In genomic region chr18:63534615-63535014, GRCh38 we compare ENCODE assay signal across 16 cellular contexts. TPM values are rescaled to one million over a fixed set of nuclear protein-coding genes. Genes with fewer than 3 reads are reported as not detected.
A peak's percentile ranks its signal among the peaks of the same experiment; 100 is the strongest.
DNase-seq lines count a peak whose midpoint lies in the region; ATAC-seq and TF ChIP-seq lines count a peak whose summit lies in the region.
"Had no signal": no experiment of that assay in that cellular context is flagged by ENCODE, and none has a peak within 500 bp of the region (broad histone marks: within the 10 kb centered on the region; RNA-seq: fewer than 3 reads in every experiment).

No MANE protein-coding gene starts in this region.

- TF ChIP-seq POLR2A in testis (IDR thresholded peaks at IDR 0.05): no peak

- H3K4me1 ChIP-seq in OCI-LY3 (ENCODE audit: low read length) (peaks cover 4% of the 10 kb centered on the region; the same call in 1 of the 2 replicates), osteoblast (ENCODE audit: insufficient read depth, low read length) (no peaks in the 10 kb centered on the region), testis (no peaks in the 10 kb centered on the region)
- H3K4me1 ChIP-seq: pancreas, stomach had no signal

- H3K9me3 ChIP-seq in OCI-LY3 (ENCODE audit: insufficient read depth, low read length) (no peaks in the 10 kb centered on the region), osteoblast (ENCODE audit: low read depth, low read length) (no peaks in the 10 kb centered on the region), testis (no peaks in the 10 kb centered on the region)
- H3K9me3 ChIP-seq: pancreas, stomach had no signal

- H3K27me3 ChIP-seq in OCI-LY3 (ENCODE audit: low read depth, low read length): peaks cover 2% of the 10 kb centered on the region; the same call in 1 of the 2 replicates
- peaks cover 3% of the 10 kb centered on the region for H3K27me3 ChIP-seq in osteoblast (ENCODE audit: insufficient read depth, low read length)
- no peaks in the 10 kb centered on the region for H3K27me3 ChIP-seq in testis
- H3K27me3 ChIP-seq: BLaER1 treated with 17β-estradiol and CSF1 and Interleukin-3, amounts not matched to agents 10 nM and 100 nM; pancreas; stomach had no signal

- TF ChIP-seq CTCF in OCI-LY3 (IDR thresholded peaks at IDR 0.05; ENCODE audit: low read depth, low read length): no peak
- no peak for TF ChIP-seq CTCF in osteoblast (IDR thresholded peaks at IDR 0.05; ENCODE audit: extremely low read depth, low read depth, low read length)
- no peak for TF ChIP-seq CTCF in testis (IDR thresholded peaks at IDR 0.05)

- H2AFZ ChIP-seq in OCI-LY3 (ENCODE audit: low read depth, low read length) (peak overlapping the region; percentile 12; the same call in 1 of the 2 replicates), osteoblast (ENCODE audit: low read length) (peak overlapping the region; percentile 29)

- H3K27ac ChIP-seq in OCI-LY3 (ENCODE audit: low read length) (no peak overlapping the region), osteoblast (ENCODE audit: low read depth, low read length) (no peak overlapping the region), testis (no peak overlapping the region)
- H3K27ac ChIP-seq: BLaER1 treated with 17β-estradiol and CSF1 and Interleukin-3, amounts not matched to agents 10 nM and 100 nM; pancreas; stomach had no signal

- H4K20me1 ChIP-seq in OCI-LY3 (ENCODE audit: insufficient read depth, low read length) (no peaks in the 10 kb centered on the region), osteoblast (ENCODE audit: insufficient read depth, low read length) (no peaks in the 10 kb centered on the region)
- H4K20me1 ChIP-seq: BLaER1 treated with 17β-estradiol and CSF1 and Interleukin-3, amounts not matched to agents 10 nM and 100 nM had no signal

- DNase-seq in osteoblast (ENCODE audit: insufficient read length, low spot score, missing footprints) (no peak), testis (no peak), cerebellar cortex (ENCODE audit: low spot score) (no peak)
- DNase-seq: glutamatergic neuron, IMR-90, NCI-H1105, pancreas, stomach had no signal

- H3K4me3 ChIP-seq in OCI-LY3 (ENCODE audit: low read length) (no peak overlapping the region), osteoblast (ENCODE audit: insufficient read depth, low read length) (no peak overlapping the region), testis (no peak overlapping the region)
- H3K4me3 ChIP-seq: BLaER1 treated with 17β-estradiol and CSF1 and Interleukin-3, amounts not matched to agents 10 nM and 100 nM; pancreas; stomach had no signal

- 78 to 87% methylated on average over 4 of the region's 4 CpGs for WGBS in testis, 2 donors

- H3K4me2 ChIP-seq in OCI-LY3 (ENCODE audit: low read length) (peak overlapping the region; percentile 15), osteoblast (ENCODE audit: insufficient read depth, low read length) (no peak overlapping the region)

- H3K79me2 ChIP-seq in OCI-LY3 (ENCODE audit: low read length) (no peaks in the 10 kb centered on the region), osteoblast (ENCODE audit: insufficient read depth, low read length) (no peaks in the 10 kb centered on the region)

- H3K36me3 ChIP-seq in OCI-LY3 (replicated peaks; ENCODE audit: low read depth, low read length): no peaks in the 10 kb centered on the region
- no peaks in the 10 kb centered on the region for H3K36me3 ChIP-seq in osteoblast (ENCODE audit: insufficient read depth, low read length)
- no peaks in the 10 kb centered on the region for H3K36me3 ChIP-seq in testis (ENCODE audit: low read depth, missing control alignments)
- H3K36me3 ChIP-seq: BLaER1 treated with 17β-estradiol and CSF1 and Interleukin-3, amounts not matched to agents 10 nM and 100 nM; pancreas; stomach had no signal

- ATAC-seq in GM18909 (IDR thresholded peaks at IDR 0.05; ENCODE audit: poor library complexity, unreplicated experiment): peak; percentile 71
- ATAC-seq in HG02938 (IDR thresholded peaks at IDR 0.05; ENCODE audit: unreplicated experiment): peak; percentile 57
- no peak for ATAC-seq in GM21447 (IDR thresholded peaks at IDR 0.05; ENCODE audit: unreplicated experiment)
- ATAC-seq: pancreas had no signal

- no peak overlapping the region for H3K9ac ChIP-seq in OCI-LY3 (ENCODE audit: low read length)
- H3K9ac ChIP-seq: BLaER1 treated with 17β-estradiol and CSF1 and Interleukin-3, amounts not matched to agents 10 nM and 100 nM had no signal

- intact Hi-C loops in testis (cut with DNase I; ENCODE audit: low total_unique reads): no loop called here

RNA-seq across cellular contexts. Expression of gene SERPINB12, which starts 7.6 kb away (rescaled TPM):
- total RNA-seq in osteoblast (not detected in 2 replicates), testis (under 1 TPM; 0.56 to 0.94 TPM)
- polyA plus RNA-seq in testis (ENCODE audit: insufficient read depth, low read depth, low replicate concordance): 1.1 TPM
- total RNA-seq: activated T-helper 2 cell treated with anti-CD3 and anti-CD28 coated beads, Interferon-gamma antibody, Interleukin-2, Interleukin-4, amounts not matched to agents 10 μg/mL and 5 μg/mL and 100 μg/mL, durations not matched to agents 14 hours and 24 hours and 36 hours; IMR-90; pancreas; SK-MEL-5; skeletal muscle tissue; stomach had no signal
- polyA plus RNA-seq: IMR-90, pancreas, stomach had no signal

RNA-seq across cellular contexts. Expression of gene SERPINB13, which starts 52.5 kb away (rescaled TPM):
- total RNA-seq in osteoblast (under 0.01 TPM in 1 of 2 replicates, not detected in the other), testis (not detected)
- polyA plus RNA-seq in testis (ENCODE audit: insufficient read depth, low read depth, low replicate concordance): not detected
- total RNA-seq: activated T-helper 2 cell treated with anti-CD3 and anti-CD28 coated beads, Interferon-gamma antibody, Interleukin-2, Interleukin-4, amounts not matched to agents 10 μg/mL and 5 μg/mL and 100 μg/mL, durations not matched to agents 14 hours and 24 hours and 36 hours; IMR-90; pancreas; SK-MEL-5; skeletal muscle tissue had no signal
- polyA plus RNA-seq: IMR-90, pancreas had no signal

RNA-seq across cellular contexts. Expression of gene SERPINB5, which starts 57.9 kb away (rescaled TPM):
- total RNA-seq in osteoblast: not detected in 2 replicates
- total RNA-seq in testis: 1 to 10 TPM; 1.7 to 8.1 TPM
- polyA plus RNA-seq in testis (ENCODE audit: insufficient read depth, low read depth, low replicate concordance): 15.6 TPM
- total RNA-seq: activated T-helper 2 cell treated with anti-CD3 and anti-CD28 coated beads, Interferon-gamma antibody, Interleukin-2, Interleukin-4, amounts not matched to agents 10 μg/mL and 5 μg/mL and 100 μg/mL, durations not matched to agents 14 hours and 24 hours and 36 hours; IMR-90; SK-MEL-5; skeletal muscle tissue had no signal
- polyA plus RNA-seq: IMR-90, pancreas had no signal
